In the genomic region with DNA sequence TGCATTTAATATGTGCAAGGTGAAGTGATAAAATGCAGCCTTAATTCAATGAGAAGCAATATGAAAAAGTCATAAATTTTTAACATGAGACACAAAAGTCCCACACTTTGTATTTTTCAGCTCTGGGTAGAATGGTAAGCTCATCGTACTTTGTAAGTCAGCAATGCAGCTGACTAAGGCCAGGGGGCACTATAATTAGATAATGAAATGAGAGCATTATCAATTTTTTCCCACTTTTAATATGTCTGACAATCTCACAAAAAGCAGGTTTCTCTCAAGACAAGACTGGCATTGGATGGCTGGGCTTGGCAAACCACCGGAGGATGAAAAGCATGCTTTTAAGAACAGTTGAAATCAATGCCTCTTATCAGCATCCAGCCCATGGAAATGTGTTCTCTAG, we compare ENCODE assay signal across 16 cellular contexts.
DNase-seq lines count a peak whose midpoint lies in the region; ATAC-seq and TF ChIP-seq lines count a peak whose summit lies in the region.
"Had no signal": no experiment of that assay in that cellular context is flagged by ENCODE, and none has a peak within 500 bp of the region (broad histone marks: within the 10 kb centered on the region; RNA-seq: fewer than 3 reads in every experiment).

No MANE protein-coding gene starts in this region.

- no peak overlapping the region for H2AFZ ChIP-seq in GM23248

- no peaks in the 10 kb centered on the region for H3K9me2 ChIP-seq in GM23248 (ENCODE audit: insufficient read depth)

- no peaks in the 10 kb centered on the region for H3K79me2 ChIP-seq in GM23248 (ENCODE audit: insufficient read depth)

- intact Hi-C loops in lower lobe of right lung (cut with DNase I) (no loop called here), transverse colon (cut with DNase I; ENCODE audit: low total_unique reads) (no loop called here)

- TF ChIP-seq CTCF in AG09319 (IDR thresholded peaks at IDR 0.05; ENCODE audit: low read depth, low read length) (peak; percentile 4), astrocyte of the cerebellum (IDR thresholded peaks at IDR 0.05; ENCODE audit: low read depth, low read length, missing control alignments) (peak; percentile 27), lower lobe of right lung (IDR thresholded peaks at IDR 0.05) (peak; percentile 25), transverse colon (IDR thresholded peaks at IDR 0.05) (no peak)

- H3K27ac ChIP-seq in GM23248 (no peak overlapping the region), lower lobe of right lung (no peak overlapping the region), transverse colon (no peak overlapping the region)
- H3K27ac ChIP-seq: BLaER1 treated with 17β-estradiol and CSF1 and Interleukin-3, amounts not matched to agents 10 nM and 100 nM; psoas muscle; thoracic aorta had no signal

- WGBS in GM23248 (ENCODE audit: low coverage in 1 of 2, low lambda C conversion rate in 2 of 2, missing lambda C conversion rate in 2 of 2), 2 experiments: 93 to 95% methylated on average over 2 of the region's 2 CpGs
- WGBS in transverse colon (ENCODE audit: low coverage in 1 of 2), 2 donors: 86 to 90% methylated on average over 2 of the region's 2 CpGs

- H3F3A ChIP-seq in GM23248 (ENCODE audit: insufficient read depth): no peaks in the 10 kb centered on the region

- H3K4me1 ChIP-seq in GM23248 (ENCODE audit: insufficient read depth) (no peaks in the 10 kb centered on the region), lower lobe of right lung (no peaks in the 10 kb centered on the region), transverse colon (no peaks in the 10 kb centered on the region)
- H3K4me1 ChIP-seq: BLaER1 treated with 17β-estradiol and CSF1 and Interleukin-3, amounts not matched to agents 10 nM and 100 nM; psoas muscle had no signal

- DNase-seq in AG09319 (ENCODE audit: extremely low read depth, low read depth): no peak
- DNase-seq in GM23248: peak; percentile 3
- DNase-seq in astrocyte of the cerebellum (ENCODE audit: low read depth): no peak
- DNase-seq in lower lobe of right lung: no peak
- DNase-seq in transverse colon: no peak
- DNase-seq in stimulated activated CD4-positive, alpha-beta T cell treated with anti-CD3 and anti-CD28 coated beads, Interleukin-4, amount 100 ng/mL, for 24 hours: no peak
- DNase-seq: cortex of kidney; KBM-7; NCI-H1694 treated with DMSO at 0.1 percent for 48 hours; NCI-H526 treated with DMSO at 0.1 percent for 48 hours; psoas muscle; stimulated activated CD4-positive, alpha-beta T cell treated with anti-CD3 and anti-CD28 coated beads, Interleukin-15, amount 100 ng/mL, for 24 hours had no signal

- H3K4me2 ChIP-seq in GM23248 (ENCODE audit: unreplicated experiment): no peak overlapping the region
- H3K4me2 ChIP-seq: BLaER1 treated with 17β-estradiol and CSF1 and Interleukin-3, amounts not matched to agents 10 nM and 100 nM had no signal

- H3K27me3 ChIP-seq in GM23248 (replicated peaks; ENCODE audit: insufficient read depth) (no peaks in the 10 kb centered on the region), lower lobe of right lung (ENCODE audit: low read depth) (no peaks in the 10 kb centered on the region), transverse colon (no peaks in the 10 kb centered on the region)
- H3K27me3 ChIP-seq: BLaER1 treated with 17β-estradiol and CSF1 and Interleukin-3, amounts not matched to agents 10 nM and 100 nM had no signal

- ATAC-seq in lower lobe of right lung (no peak), GM19035 (IDR thresholded peaks at IDR 0.05; ENCODE audit: unreplicated experiment) (no peak), HG02610 (IDR thresholded peaks at IDR 0.05; ENCODE audit: unreplicated experiment) (no peak)
- ATAC-seq: psoas muscle had no signal

- H3K4me3 ChIP-seq in GM23248 (no peak overlapping the region), astrocyte of the cerebellum (ENCODE audit: low read depth, low read length) (no peak overlapping the region), lower lobe of right lung (no peak overlapping the region), transverse colon (no peak overlapping the region)
- H3K4me3 ChIP-seq: BLaER1 treated with 17β-estradiol and CSF1 and Interleukin-3, amounts not matched to agents 10 nM and 100 nM; psoas muscle; thoracic aorta had no signal

- H3K36me3 ChIP-seq in GM23248 (ENCODE audit: low read depth) (no peaks in the 10 kb centered on the region), lower lobe of right lung (no peaks in the 10 kb centered on the region), transverse colon (no peaks in the 10 kb centered on the region)
- H3K36me3 ChIP-seq: BLaER1 treated with 17β-estradiol and CSF1 and Interleukin-3, amounts not matched to agents 10 nM and 100 nM; thoracic aorta had no signal

- H4K20me1 ChIP-seq in GM23248 (ENCODE audit: insufficient read depth): no peaks in the 10 kb centered on the region
- H4K20me1 ChIP-seq: BLaER1 treated with 17β-estradiol and CSF1 and Interleukin-3, amounts not matched to agents 10 nM and 100 nM had no signal

- TF ChIP-seq POLR2A in transverse colon (IDR thresholded peaks at IDR 0.05): no peak

- no peaks in the 10 kb centered on the region for H3K9me3 ChIP-seq in GM23248 (ENCODE audit: low read depth)
- no peaks in the 10 kb centered on the region for H3K9me3 ChIP-seq in lower lobe of right lung
- H3K9me3 ChIP-seq in transverse colon: no peaks in the 10 kb centered on the region
- H3K9me3 ChIP-seq: psoas muscle, thoracic aorta had no signal

- in situ Hi-C loops in GM23248 (cut with MboI) (no loop called here), astrocyte of the cerebellum (cut with HindIII; ENCODE audit: low sequenced_read_pairs) (no loop called here), transverse colon (cut with MboI; ENCODE audit: low pct_ligation_motif_present in 1 of 4, low pct_unique_long_range_greater_than_20kb in 1 of 4, low sequenced_read_pairs in 3 of 4) (no loop called here)

- H3K9ac ChIP-seq in GM23248: no peak overlapping the region
- H3K9ac ChIP-seq: BLaER1 treated with 17β-estradiol and CSF1 and Interleukin-3, amounts not matched to agents 10 nM and 100 nM had no signal

- TF ChIP-seq EP300 in transverse colon (IDR thresholded peaks at IDR 0.05; ENCODE audit: low read depth): no peak

Comparison
In these comparisons a context has a peak if more than half of its experiments do, and no peak if none do; other contexts are left out.
1. CTCF ChIP-seq: peak in AG09319 (single experiment), astrocyte of the cerebellum (single experiment) and lower lobe of right lung (single experiment); none in transverse colon (0 of 5).